Comparison of ENCODE assay signal across 29 cellular contexts in genomic region chr6:168145747-168146596, GRCh38.
DNase-seq lines count a peak whose midpoint lies in the region; ATAC-seq and TF ChIP-seq lines count a peak whose summit lies in the region.
"Had no signal": no experiment of that assay in that cellular context is flagged by ENCODE, and none has a peak within 500 bp of the region (broad histone marks: within the 10 kb centered on the region; RNA-seq: fewer than 3 reads in every experiment).

No MANE protein-coding gene starts in this region.

- no peak overlapping the region for H3K27ac ChIP-seq in esophagus muscularis mucosa (replicated peaks in 1 of 4)
- H3K27ac ChIP-seq: ascending aorta, lower lobe of right lung, pancreas had no signal

- CTCF ChIA-PET in HEK293T (lab: Yijun Ruan, JAX): interaction anchor here (0.6 to 1.0 kb wide), 3 partner anchors 12 to 170 kb away, joined by 3 to 4 read pairs (median 3); no protein-coding TSS in a partner anchor

- peak; percentile 76 for DNase-seq in NCI-H510A treated with DMSO at 0.1 percent for 48 hours (lab: John Stamatoyannopoulos, UW)
- no peak for DNase-seq in NCI-H510A (lab: John Stamatoyannopoulos, UW)
- peak; percentile 26 for DNase-seq in NCI-H1092 (lab: John Stamatoyannopoulos, UW)
- DNase-seq in esophagus muscularis mucosa (ENCODE audit: extremely low spot score): peak; percentile 85
- DNase-seq in stimulated activated effector memory CD8-positive, alpha-beta T cell treated with anti-CD3 and anti-CD28 coated beads, Interleukin-12 subunit alpha, Interleukin-12 subunit beta, amount 100 ng/mL, for 72 hours (ENCODE audit: low spot score in 2 of 2): no peak
- DNase-seq in HEK293T (ENCODE audit: extremely low spot score): no peak
- no peak for DNase-seq in effector CD8-positive, alpha-beta T cell (lab: John Stamatoyannopoulos, UW)
- DNase-seq: activated CD4-positive, alpha-beta T cell treated with anti-CD3 and anti-CD28 coated beads, Interleukin-2, amount 50 U/mL, for 4 hours; activated gamma-delta T cell; activated naive CD8-positive, alpha-beta T cell treated with anti-CD3 and anti-CD28 coated beads for 36 hours; Calu3; cortex of kidney; foreskin fibroblast; lower lobe of right lung; NCI-H1048; NCI-H187 treated with DMSO at 0.1 percent for 48 hours; NCI-H526; nephron progenitor cell; pancreas; small intestine; stimulated activated naive CD4-positive, alpha-beta T cell had no signal

- H3K27me3 ChIP-seq in esophagus muscularis mucosa: peaks cover 0 to 27% (median 0%) of the 10 kb centered on the region in 4 donors
- H3K27me3 ChIP-seq: ascending aorta had no signal

- ATAC-seq in stimulated activated effector memory CD8-positive, alpha-beta T cell treated with anti-CD3 and anti-CD28 coated beads, Interleukin-12 subunit alpha, Interleukin-12 subunit beta, amount 100 ng/mL, for 72 hours: peak; percentile 13
- ATAC-seq in HG03045 (IDR thresholded peaks at IDR 0.05; ENCODE audit: unreplicated experiment): no peak
- ATAC-seq: activated CD4-positive, CD25-positive, alpha-beta regulatory T cell treated with anti-CD3 and anti-CD28 coated beads, Interleukin-2, amount 50 U/mL, for 24 hours; GM23338; lower lobe of right lung; pancreas; Right ventricle myocardium inferior; SK-N-SH treated with all-trans-retinoic acid at 6 μM for 48 hours had no signal

- WGBS in esophagus muscularis mucosa: 81% methylated on average over 9 of the region's 12 CpGs

- no peaks in the 10 kb centered on the region for H3K4me1 Mint-ChIP-seq in stimulated activated effector memory CD8-positive, alpha-beta T cell treated with anti-CD3 and anti-CD28 coated beads, Interleukin-12 subunit alpha, Interleukin-12 subunit beta, amount 100 ng/mL, for 72 hours
- H3K4me1 Mint-ChIP-seq: activated naive CD8-positive, alpha-beta T cell treated with anti-CD3 and anti-CD28 coated beads for 36 hours; CD14-positive monocyte; GM23338 had no signal

- TF ChIP-seq EP300 in esophagus muscularis mucosa (IDR thresholded peaks at IDR 0.05): no peak

- no peak for TF ChIP-seq POLR2A in esophagus muscularis mucosa (IDR thresholded peaks at IDR 0.05; ENCODE audit: low read depth)

- H3K9me3 ChIP-seq in esophagus muscularis mucosa: no peaks in the 10 kb centered on the region
- H3K9me3 ChIP-seq: ascending aorta, lower lobe of right lung, pancreas had no signal

- no peaks in the 10 kb centered on the region for H3K9me3 Mint-ChIP-seq in stimulated activated effector memory CD8-positive, alpha-beta T cell treated with anti-CD3 and anti-CD28 coated beads, Interleukin-12 subunit alpha, Interleukin-12 subunit beta, amount 100 ng/mL, for 72 hours
- H3K9me3 Mint-ChIP-seq: activated naive CD8-positive, alpha-beta T cell treated with anti-CD3 and anti-CD28 coated beads for 36 hours; GM23338; T-helper 1 cell treated with Interleukin-12 subunit alpha and Interleukin-12 subunit beta and Interleukin-4 antibody, amounts not matched to agents 30 μg/mL and 1 μg/mL, for 36 hours had no signal

- no peak overlapping the region for H3K4me3 ChIP-seq in esophagus muscularis mucosa
- H3K4me3 ChIP-seq: ascending aorta, GM23338, lower lobe of right lung, pancreas had no signal

- H3K4me1 ChIP-seq in esophagus muscularis mucosa: peaks cover 0 to 2% (median 1%) of the 10 kb centered on the region in 4 donors
- H3K4me1 ChIP-seq: ascending aorta, pancreas had no signal

- intact Hi-C loops in esophagus muscularis mucosa (cut with DNase I): no loop called here

- POLR2A ChIA-PET in HEK293T (lab: Yijun Ruan, JAX): interaction anchor here (1.0 kb wide), 1 partner anchor 8 kb away, joined by 3 read pairs; no protein-coding TSS in a partner anchor

- H3K36me3 Mint-ChIP-seq in stimulated activated effector memory CD8-positive, alpha-beta T cell treated with anti-CD3 and anti-CD28 coated beads, Interleukin-12 subunit alpha, Interleukin-12 subunit beta, amount 100 ng/mL, for 72 hours: no peaks in the 10 kb centered on the region
- H3K36me3 Mint-ChIP-seq: activated naive CD8-positive, alpha-beta T cell treated with anti-CD3 and anti-CD28 coated beads for 36 hours; CD14-positive monocyte had no signal

- no peak for TF ChIP-seq CTCF in esophagus muscularis mucosa (IDR thresholded peaks at IDR 0.05)

- H3K27ac Mint-ChIP-seq in stimulated activated effector memory CD8-positive, alpha-beta T cell treated with anti-CD3 and anti-CD28 coated beads, Interleukin-12 subunit alpha, Interleukin-12 subunit beta, amount 100 ng/mL, for 72 hours: no peak overlapping the region
- H3K27ac Mint-ChIP-seq: activated naive CD8-positive, alpha-beta T cell treated with anti-CD3 and anti-CD28 coated beads for 36 hours; CD14-positive monocyte; GM23338; nephron progenitor cell; T-helper 1 cell treated with Interleukin-12 subunit alpha and Interleukin-12 subunit beta and Interleukin-4 antibody, amounts not matched to agents 30 μg/mL and 1 μg/mL, for 36 hours had no signal

- no peaks in the 10 kb centered on the region for H3K36me3 ChIP-seq in esophagus muscularis mucosa
- H3K36me3 ChIP-seq: ascending aorta, lower lobe of right lung, pancreas had no signal

- no peak overlapping the region for H3K4me3 Mint-ChIP-seq in stimulated activated effector memory CD8-positive, alpha-beta T cell treated with anti-CD3 and anti-CD28 coated beads, Interleukin-12 subunit alpha, Interleukin-12 subunit beta, amount 100 ng/mL, for 72 hours
- H3K4me3 Mint-ChIP-seq: activated naive CD8-positive, alpha-beta T cell treated with anti-CD3 and anti-CD28 coated beads for 36 hours; CD14-positive monocyte; GM23338; nephron progenitor cell; T-helper 1 cell treated with Interleukin-12 subunit alpha and Interleukin-12 subunit beta and Interleukin-4 antibody, amounts not matched to agents 30 μg/mL and 1 μg/mL, for 36 hours had no signal

TF ChIP-seq in HEK293T, 16 proteins besides CTCF, POLR2A, EP300 and RAD21:
- TF ChIP-seq ARNT (IDR thresholded peaks at IDR 0.05) (no peak), NFRKB (IDR thresholded peaks at IDR 0.05) (no peak), LEF1 (IDR thresholded peaks at IDR 0.05; ENCODE audit: borderline replicate concordance) (no peak), HDGF (IDR thresholded peaks at IDR 0.05; ENCODE audit: borderline replicate concordance) (no peak), BHLHE40 (IDR thresholded peaks at IDR 0.05; ENCODE audit: borderline replicate concordance) (no peak), ZNF384 (IDR thresholded peaks at IDR 0.05) (no peak), CTBP1 (IDR thresholded peaks at IDR 0.05; ENCODE audit: borderline replicate concordance) (no peak), ELF4 (IDR thresholded peaks at IDR 0.05) (no peak), PKNOX1 (IDR thresholded peaks at IDR 0.05) (no peak), FOXM1 (IDR thresholded peaks at IDR 0.05; ENCODE audit: borderline replicate concordance) (no peak), FOXK2 (IDR thresholded peaks at IDR 0.05) (no peak), SP1 (IDR thresholded peaks at IDR 0.05) (no peak), FOXA1 (IDR thresholded peaks at IDR 0.05) (no peak)

Comparison
In these comparisons a context has a peak if more than half of its experiments do, and no peak if none do; other contexts are left out.
1. DNase-seq: peak in NCI-H510A treated with DMSO at 0.1 percent for 48 hours (single experiment), NCI-H1092 (single experiment) and esophagus muscularis mucosa (single experiment); none in NCI-H510A (single experiment), stimulated activated effector memory CD8-positive, alpha-beta T cell treated with anti-CD3 and anti-CD28 coated beads, Interleukin-12 subunit alpha, Interleukin-12 subunit beta, amount 100 ng/mL, for 72 hours (0 of 2), HEK293T (single experiment) and effector CD8-positive, alpha-beta T cell (single experiment).